8 cellular contexts compared by ENCODE assay signal in genomic region chr17:7445011-7445927, GRCh38. TPM values are rescaled to one million over a fixed set of nuclear protein-coding genes. Genes with fewer than 3 reads are reported as not detected.
DNase-seq lines count a peak whose midpoint lies in the region; ATAC-seq and TF ChIP-seq lines count a peak whose summit lies in the region.

A gene with protein sequence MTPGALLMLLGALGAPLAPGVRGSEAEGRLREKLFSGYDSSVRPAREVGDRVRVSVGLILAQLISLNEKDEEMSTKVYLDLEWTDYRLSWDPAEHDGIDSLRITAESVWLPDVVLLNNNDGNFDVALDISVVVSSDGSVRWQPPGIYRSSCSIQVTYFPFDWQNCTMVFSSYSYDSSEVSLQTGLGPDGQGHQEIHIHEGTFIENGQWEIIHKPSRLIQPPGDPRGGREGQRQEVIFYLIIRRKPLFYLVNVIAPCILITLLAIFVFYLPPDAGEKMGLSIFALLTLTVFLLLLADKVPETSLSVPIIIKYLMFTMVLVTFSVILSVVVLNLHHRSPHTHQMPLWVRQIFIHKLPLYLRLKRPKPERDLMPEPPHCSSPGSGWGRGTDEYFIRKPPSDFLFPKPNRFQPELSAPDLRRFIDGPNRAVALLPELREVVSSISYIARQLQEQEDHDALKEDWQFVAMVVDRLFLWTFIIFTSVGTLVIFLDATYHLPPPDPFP (plus strand): TSS chr17:7445061. CDS start chr17:7445128, 67 bp downstream.

- peaks cover 14% of the 10 kb centered on the region for H3K36me3 Mint-ChIP-seq in activated naive CD8-positive, alpha-beta T cell treated with anti-CD3 and anti-CD28 coated beads for 36 hours

- no peak within 1 kb of the TSS for H3K27ac Mint-ChIP-seq in activated naive CD8-positive, alpha-beta T cell treated with anti-CD3 and anti-CD28 coated beads for 36 hours

- peaks cover 14 to 23% of the 10 kb centered on the region in 2 experiments for H3K4me1 ChIP-seq in neutrophil (ENCODE audit: control insufficient read depth in 1 of 2, insufficient read depth in 1 of 2, low read depth in 1 of 2, low read length in 1 of 2)

- peak within 1 kb of the TSS; percentile 25 for H3K4me3 ChIP-seq in GM12864 (ENCODE audit: low read depth, low read length)
- H3K4me3 ChIP-seq in neutrophil (ENCODE audit: low read depth in 1 of 2, low read length in 1 of 2): peak within 1 kb of the TSS; percentile 55 to 74

- ATAC-seq in Right ventricle myocardium superior (ENCODE audit: poor library complexity) (peak; percentile 87), GM19452 (IDR thresholded peaks at IDR 0.05; ENCODE audit: unreplicated experiment) (no peak), GM21526 (IDR thresholded peaks at IDR 0.05; ENCODE audit: low FRiP score, unreplicated experiment) (no peak), GM18870 (IDR thresholded peaks at IDR 0.05; ENCODE audit: unreplicated experiment) (no peak)

- H3K9me3 ChIP-seq in neutrophil: no peaks in the 10 kb centered on the region

- H3K9me3 Mint-ChIP-seq in activated naive CD8-positive, alpha-beta T cell treated with anti-CD3 and anti-CD28 coated beads for 36 hours: no peaks in the 10 kb centered on the region

- H3K27me3 Mint-ChIP-seq in activated naive CD8-positive, alpha-beta T cell treated with anti-CD3 and anti-CD28 coated beads for 36 hours: peaks cover 70% of the 10 kb centered on the region

- DNase-seq in GM12864 (ENCODE audit: low read depth): no peak
- DNase-seq in NCI-H2227 (lab: John Stamatoyannopoulos, UW; ENCODE audit: unreplicated experiment): peak; percentile 64
- peak; percentile 42 for DNase-seq in activated naive CD8-positive, alpha-beta T cell treated with anti-CD3 and anti-CD28 coated beads for 36 hours
- peak; percentile 89 for DNase-seq in Right ventricle myocardium superior

- no peaks in the 10 kb centered on the region for H3K36me3 ChIP-seq in neutrophil

- no peak within 1 kb of the TSS for H3K27ac ChIP-seq in neutrophil

- H3K4me3 Mint-ChIP-seq in activated naive CD8-positive, alpha-beta T cell treated with anti-CD3 and anti-CD28 coated beads for 36 hours: peak within 1 kb of the TSS; percentile 66

- peaks cover 86% of the 10 kb centered on the region for H3K27me3 ChIP-seq in neutrophil

- intact Hi-C loops in Right ventricle myocardium superior (cut with DNase I): no loop called here

- peaks cover 24% of the 10 kb centered on the region for H3K4me1 Mint-ChIP-seq in activated naive CD8-positive, alpha-beta T cell treated with anti-CD3 and anti-CD28 coated beads for 36 hours

- TF ChIP-seq CTCF in GM12864 (IDR thresholded peaks at IDR 0.05; ENCODE audit: low read depth, low read length, missing control alignments) (no peak), neutrophil (IDR thresholded peaks at IDR 0.05) (no peak)

RNA-seq across cellular contexts. Expression of the gene that starts here (rescaled TPM):
- 10 to 100 TPM; 10.6 to 11.3 TPM for total RNA-seq in activated naive CD8-positive, alpha-beta T cell treated with anti-CD3 and anti-CD28 coated beads for 36 hours
- 9.8 TPM for total RNA-seq in Right ventricle myocardium superior
